In genomic region chr5:139700711-139701693, GRCh38 we compare ENCODE assay signal across 11 cellular contexts. TPM values are rescaled to one million over a fixed set of nuclear protein-coding genes. Genes with fewer than 3 reads are reported as not detected.
A peak's percentile ranks its signal among the peaks of the same experiment; 100 is the strongest.
DNase-seq lines count a peak whose midpoint lies in the region; ATAC-seq, FAIRE-seq and TF ChIP-seq lines count a peak whose summit lies in the region.
"Had no signal": no experiment of that assay in that cellular context is flagged by ENCODE, and none has a peak within 500 bp of the region (broad histone marks: within the 10 kb centered on the region; RNA-seq: fewer than 3 reads in every experiment).

No MANE protein-coding gene starts in this region.

- ATAC-seq in HG02763 (IDR thresholded peaks at IDR 0.05; ENCODE audit: unreplicated experiment): no peak

- H3K4me3 Mint-ChIP-seq in astrocyte (ENCODE audit: unreplicated experiment): peak overlapping the region; percentile 8
- H3K4me3 Mint-ChIP-seq in mesothelial cell of epicardium: no peak overlapping the region

- H3K27me3 ChIP-seq in astrocyte (ENCODE audit: insufficient read depth, low read length): no peaks in the 10 kb centered on the region

- H3K9me3 Mint-ChIP-seq in astrocyte (ENCODE audit: unreplicated experiment): peaks cover 1% of the 10 kb centered on the region
- H3K9me3 Mint-ChIP-seq in mesothelial cell of epicardium: no peaks in the 10 kb centered on the region

- no peak for FAIRE-seq in astrocyte (lab: Jason Lieb, UNC)
- FAIRE-seq: GM12892 had no signal

- H3K4me1 ChIP-seq in astrocyte (ENCODE audit: insufficient read depth, low read length): peaks cover 38% of the 10 kb centered on the region

- no peaks in the 10 kb centered on the region for H3K79me2 ChIP-seq in astrocyte (ENCODE audit: insufficient read depth, low read length)

- no peaks in the 10 kb centered on the region for H4K20me1 ChIP-seq in astrocyte (ENCODE audit: insufficient read depth, low read length)

- H3K9me3 ChIP-seq in astrocyte (ENCODE audit: insufficient read depth, low read depth, low read length): no peaks in the 10 kb centered on the region

- H3K27me3 Mint-ChIP-seq in astrocyte (ENCODE audit: low read depth, unreplicated experiment): no peaks in the 10 kb centered on the region
- H3K27me3 Mint-ChIP-seq in mesothelial cell of epicardium (ENCODE audit: low read depth): no peaks in the 10 kb centered on the region

- DNase-seq in CD1c-positive myeloid dendritic cell (ENCODE audit: extremely low spot score): peak; percentile 49
- peak; percentile 66 for DNase-seq in HuH-7.5 (ENCODE audit: low spot score)
- DNase-seq in astrocyte (ENCODE audit: low read depth): no peak
- DNase-seq in mesothelial cell of epicardium (ENCODE audit: low spot score in 2 of 2, unreplicated experiment in 2 of 2): no peak
- no peak for DNase-seq in NOMO-1 (lab: John Stamatoyannopoulos, UW; ENCODE audit: unreplicated experiment in 2 of 2)
- no peak for DNase-seq in hepatic stellate cell (ENCODE audit: low spot score)
- no peak for DNase-seq in activated effector memory CD4-positive, alpha-beta T cell treated with anti-CD3 and anti-CD28 coated beads, Interleukin-2, amount 50 U/mL, for 16 hours
- DNase-seq: activated naive CD4-positive, alpha-beta T cell treated with anti-CD3 and anti-CD28 coated beads, Interleukin-2, amount 50 U/mL, for 16 hours; HCEC 1CT had no signal

- no peaks in the 10 kb centered on the region for H3K36me3 ChIP-seq in astrocyte (ENCODE audit: insufficient read depth, low read length)

- no peak overlapping the region for H3K4me3 ChIP-seq in astrocyte (ENCODE audit: insufficient read depth, low read depth, low read length)

- no peaks in the 10 kb centered on the region for H3K36me3 Mint-ChIP-seq in astrocyte (ENCODE audit: low read depth, unreplicated experiment)
- no peaks in the 10 kb centered on the region for H3K36me3 Mint-ChIP-seq in mesothelial cell of epicardium

- no peak for TF ChIP-seq CTCF in astrocyte (IDR thresholded peaks at IDR 0.05; ENCODE audit: insufficient read depth, low read depth, low read length)
- TF ChIP-seq CTCF in mesothelial cell of epicardium (IDR thresholded peaks at IDR 0.05; ENCODE audit: unreplicated experiment): no peak

- H3K27ac Mint-ChIP-seq in astrocyte (ENCODE audit: unreplicated experiment) (peak overlapping the region; percentile 92), mesothelial cell of epicardium (peak overlapping the region; percentile 39)

- peak overlapping the region; percentile 9 for H2AFZ ChIP-seq in astrocyte (ENCODE audit: low read depth, low read length)

- no peak overlapping the region for H3K4me2 ChIP-seq in astrocyte (ENCODE audit: low read length)

- H3K27ac ChIP-seq in astrocyte (ENCODE audit: low read depth, low read length): no peak overlapping the region

- H3K9ac ChIP-seq in astrocyte (ENCODE audit: low read length): no peak overlapping the region

- H3K4me1 Mint-ChIP-seq in astrocyte (ENCODE audit: low read depth, unreplicated experiment) (peaks cover 42% of the 10 kb centered on the region), mesothelial cell of epicardium (peaks cover 40% of the 10 kb centered on the region)

RNA-seq across cellular contexts. Expression of gene CXXC5, which starts 52.9 kb away (rescaled TPM):
- total RNA-seq in astrocyte (151 and 185 TPM in 2 replicates), mesothelial cell of epicardium (35.7 to 38.3 TPM (median 37.4 TPM) in 3 replicates)

Comparison
In these comparisons a context has a peak if more than half of its experiments do, and no peak if none do; other contexts are left out.
1. DNase-seq: peak in CD1c-positive myeloid dendritic cell (single experiment) and HuH-7.5 (single experiment); none in astrocyte (single experiment), mesothelial cell of epicardium (0 of 2), NOMO-1 (0 of 2), hepatic stellate cell (single experiment) and activated effector memory CD4-positive, alpha-beta T cell treated with anti-CD3 and anti-CD28 coated beads, Interleukin-2, amount 50 U/mL, for 16 hours (single experiment).